22 cellular contexts compared by ENCODE assay signal in the genomic region with DNA sequence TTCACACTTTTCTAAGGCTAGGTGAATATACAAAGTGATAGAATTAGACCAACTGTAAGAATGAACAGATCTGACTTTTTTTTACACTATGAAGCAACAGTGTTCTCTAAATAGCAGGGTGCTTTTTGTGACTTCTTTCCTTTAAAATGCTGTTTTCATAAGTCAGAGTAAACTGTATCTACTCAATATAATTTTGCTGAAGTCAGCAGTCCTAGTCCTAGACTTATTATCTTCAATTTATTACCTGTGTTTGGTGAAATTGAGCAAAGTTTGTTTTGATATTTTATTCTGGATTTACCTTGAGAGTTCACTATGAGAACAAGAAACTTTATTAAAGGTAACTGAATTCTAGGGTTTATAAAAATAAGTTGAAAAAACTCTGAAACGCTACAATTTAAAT.
"Had no signal": no experiment of that assay in that cellular context is flagged by ENCODE, and none has a peak within 500 bp of the region (broad histone marks: within the 10 kb centered on the region; RNA-seq: fewer than 3 reads in every experiment).

No MANE protein-coding gene starts in this region.

- DNase-seq: dermis blood vessel endothelial cell; dorsolateral prefrontal cortex; effector CD4-positive, alpha-beta T cell; effector memory CD4-positive, alpha-beta T cell; foreskin keratinocyte; heart left ventricle; hypothalamus; immature natural killer cell; left cardiac atrium; left lung; left ventricle myocardium superior; lower lobe of right lung; mesenchymal stem cell; midbrain had no signal

- H3K36me3 ChIP-seq: esophagus muscularis mucosa, gastroesophageal sphincter, heart left ventricle, left lung, lower lobe of right lung had no signal

- H3K27me3 ChIP-seq: dorsolateral prefrontal cortex, esophagus muscularis mucosa, foreskin keratinocyte, gastroesophageal sphincter, heart left ventricle, hepatocyte, left lung had no signal

- H3K27ac ChIP-seq: coronary artery, dorsolateral prefrontal cortex, esophagus muscularis mucosa, foreskin keratinocyte, gastroesophageal sphincter, hepatocyte, left lung, lower lobe of right lung had no signal

- ATAC-seq: foreskin keratinocyte, gastroesophageal sphincter, heart left ventricle, left cardiac atrium, left lung, left ventricle myocardium superior, lower lobe of right lung had no signal

- H2AFZ ChIP-seq: hepatocyte had no signal

- H3K4me3 ChIP-seq: coronary artery, dorsolateral prefrontal cortex, esophagus muscularis mucosa, gastroesophageal sphincter, heart left ventricle, hepatocyte, left lung, lower lobe of right lung had no signal

- H3K9me3 ChIP-seq: esophagus muscularis mucosa, gastroesophageal sphincter, lower lobe of right lung had no signal

- H3K79me2 ChIP-seq: hepatocyte had no signal

- FAIRE-seq: colon, endothelial cell of umbilical vein, frontal cortex, keratinocyte had no signal

- H3K4me1 ChIP-seq: foreskin keratinocyte, heart left ventricle, left lung, lower lobe of right lung had no signal

- H3K4me2 ChIP-seq: hepatocyte had no signal
